ENCODE assay signal across 9 cellular contexts in genomic region chr10:73358331-73359279, GRCh38. TPM values are rescaled to one million over a fixed set of nuclear protein-coding genes. Genes with fewer than 3 reads are reported as not detected.
DNase-seq lines count a peak whose midpoint lies in the region; ATAC-seq, FAIRE-seq and TF ChIP-seq lines count a peak whose summit lies in the region.
"Had no signal": no experiment of that assay in that cellular context is flagged by ENCODE, and none has a peak within 500 bp of the region (broad histone marks: within the 10 kb centered on the region; RNA-seq: fewer than 3 reads in every experiment).

CFAP70 (minus strand) TSS chr10:73358864; CDS start chr10:73354796, 4,068 bp downstream.

- peak within 1 kb of the TSS; percentile 83 for H3K4me2 ChIP-seq in A549

- CTCF ChIA-PET in A549 (lab: Yijun Ruan, JAX): interaction anchor here (0.7 to 2.7 kb wide), 3 partner anchors 9 to 95 kb away, joined by 4 to 12 read pairs (median 5); no protein-coding TSS in a partner anchor

- TF ChIP-seq POLR2A in A549 (IDR thresholded peaks at IDR 0.05; ENCODE audit: low read length): peak; percentile 62

- H3K27ac ChIP-seq in A549 (peak within 1 kb of the TSS; percentile 65 to 83), skin epidermis (peak within 1 kb of the TSS in 20 of 21 experiments; percentile 25 to 90 (median 76))

- WGBS in A549 (ENCODE audit: missing lambda C conversion rate): 1% methylated on average over 45 of the region's 45 CpGs

- ATAC-seq in A549 (peak; percentile 93 to 98), GM18870 (IDR thresholded peaks at IDR 0.05; ENCODE audit: unreplicated experiment) (peak; percentile 91), HG03135 (IDR thresholded peaks at IDR 0.05; ENCODE audit: unreplicated experiment) (peak; percentile 93)

- FAIRE-seq in A549 (lab: Jason Lieb, UNC): peak; percentile 96
- no peak for FAIRE-seq in bronchial epithelial cell (lab: Jason Lieb, UNC)
- FAIRE-seq: G401.6 had no signal

- TF ChIP-seq RAD21 in A549 (conservative IDR thresholded peaks at IDR 0.05 in 1 of 2, IDR thresholded peaks at IDR 0.05 in 1 of 2): no peak

- H3K27me3 ChIP-seq in bronchial epithelial cell (ENCODE audit: control insufficient read depth, insufficient read depth, low read length): no peaks in the 10 kb centered on the region

- H3K4me1 ChIP-seq in A549: peaks cover 6% of the 10 kb centered on the region; the same call in 1 of the 3 replicates

- no peaks in the 10 kb centered on the region for H3K36me3 ChIP-seq in bronchial epithelial cell (ENCODE audit: control insufficient read depth, insufficient read depth, low read length)

- TF ChIP-seq CTCF in A549 (IDR thresholded peaks at IDR 0.05): no peak
- no peak for TF ChIP-seq CTCF in WI38 (IDR thresholded peaks at IDR 0.05; ENCODE audit: low read depth, low read length)
- no peak for TF ChIP-seq CTCF in bronchial epithelial cell (IDR thresholded peaks at IDR 0.05; ENCODE audit: insufficient read depth, low read length, severe bottlenecking)

- peak within 1 kb of the TSS; percentile 67 for H3K4me3 ChIP-seq in A549
- peak within 1 kb of the TSS; percentile 68 for H3K4me3 ChIP-seq in WI38 (ENCODE audit: low read depth, low read length)
- peak within 1 kb of the TSS; percentile 63 for H3K4me3 ChIP-seq in bronchial epithelial cell (ENCODE audit: low read depth, low read length)
- peak within 1 kb of the TSS; percentile 42 to 66 (median 58) for H3K4me3 ChIP-seq in skin epidermis

- DNase-seq in A549 (ENCODE audit: low read depth in 1 of 2, low spot score in 1 of 2): peak; percentile 95 to 96
- peak; percentile 97 for DNase-seq in NCI-H2227 (lab: John Stamatoyannopoulos, UW; ENCODE audit: unreplicated experiment)
- DNase-seq in bronchial epithelial cell (ENCODE audit: low read depth): peak; percentile 95
- DNase-seq in iPS-NIHi7 (ENCODE audit: extremely low spot score): peak; percentile 99

- POLR2A ChIA-PET in A549 (lab: Yijun Ruan, JAX): interaction anchor here (0.6 to 1.5 kb wide), 11 partner anchors 19 to 167 kb away, joined by 3 to 14 read pairs (median 6); partner anchors contain the start of genes ANXA7, DNAJC9, MRPS16 and PPP3CB

- TF ChIP-seq EP300 in A549 (IDR thresholded peaks at IDR 0.05): no peak

- no peaks in the 10 kb centered on the region for H3K9me3 ChIP-seq in A549

TF ChIP-seq in A549, 52 proteins besides CTCF, POLR2A, EP300 and RAD21 (continues in another document):
- no peak for TF ChIP-seq ZNF302 (CRISPR knock-in tag; IDR thresholded peaks at IDR 0.05)
- no peak for TF ChIP-seq HDAC2 (IDR thresholded peaks at IDR 0.05)
- no peak for TF ChIP-seq CEBPB (IDR thresholded peaks at IDR 0.05)
- TF ChIP-seq MAX (IDR thresholded peaks at IDR 0.05): peak; percentile 69
- TF ChIP-seq USF2 (IDR thresholded peaks at IDR 0.05): no peak
- TF ChIP-seq E2F6 (IDR thresholded peaks at IDR 0.05; ENCODE audit: borderline replicate concordance, low read depth): peak; percentile 71; the same call in 1 of the 2 replicates
- no peak for TF ChIP-seq RARB (CRISPR knock-in tag; IDR thresholded peaks at IDR 0.05)
- no peak for TF ChIP-seq KDM5A (IDR thresholded peaks at IDR 0.05)
- TF ChIP-seq BCL3 (IDR thresholded peaks at IDR 0.05): peak; percentile 65; the same call in 1 of the 3 replicates
- peak; percentile 57; the same call in 1 of the 2 replicates for TF ChIP-seq GATA3 (IDR thresholded peaks at IDR 0.05; ENCODE audit: borderline replicate concordance)
- TF ChIP-seq TFCP2L1 (CRISPR knock-in tag; IDR thresholded peaks at IDR 0.05): no peak
- TF ChIP-seq PBX3 (IDR thresholded peaks at IDR 0.05): no peak
- no peak for TF ChIP-seq FOSB (CRISPR knock-in tag; IDR thresholded peaks at IDR 0.05)
- no peak for TF ChIP-seq HMGXB4 (CRISPR knock-in tag; IDR thresholded peaks at IDR 0.05; ENCODE audit: borderline replicate concordance)
- peak; percentile 61 to 67; a peak in 2 of 5 replicates for TF ChIP-seq JUN (IDR thresholded peaks at IDR 0.05)
- no peak for TF ChIP-seq FOSL2 (IDR thresholded peaks at IDR 0.05)
- no peak for TF ChIP-seq FOSL2 (CRISPR knock-in tag; IDR thresholded peaks at IDR 0.05)
- TF ChIP-seq SREBF2 (IDR thresholded peaks at IDR 0.05): no peak
- TF ChIP-seq PHF8 (IDR thresholded peaks at IDR 0.05; ENCODE audit: borderline replicate concordance, low read depth): peak; percentile 53; the same call in 1 of the 2 replicates
- no peak for TF ChIP-seq EHF (CRISPR knock-in tag; IDR thresholded peaks at IDR 0.05)
- no peak for TF ChIP-seq ESRRA (IDR thresholded peaks at IDR 0.05; ENCODE audit: borderline replicate concordance, low read length)
- TF ChIP-seq ELK1 (IDR thresholded peaks at IDR 0.05; ENCODE audit: low read depth, low read length): no peak

RNA-seq across cellular contexts. Expression of gene CFAP70, which starts in this region (rescaled TPM):
- polyA plus RNA-seq in A549 (2011; rRNA removed) (0.95 and 0.98 TPM in 2 replicates), A549 (2017; fragmentation: RNase III; extraction: RNeasy Plus Mini Kit Qiagen cat#74134 plus additional on column Dnase treatment) (0.28 to 0.34 TPM (median 0.32 TPM) in 3 replicates)
- polyA plus RNA-seq in A549 (2012; cell fraction: cytosol; rRNA removed): 0.05 and 0.08 TPM in 2 replicates
- polyA plus RNA-seq in A549 (2012; cell fraction: nucleus; rRNA removed): 0.25 and 0.42 TPM in 2 replicates
- 0.25 and 0.83 TPM in 2 replicates for polyA minus RNA-seq in A549 (2011; rRNA and poly(A)+ RNA removed)
- 0.79 and 2.4 TPM in 2 replicates for total RNA-seq in bronchial epithelial cell

Comparison
In these comparisons a context has a peak if more than half of its experiments do, and no peak if none do; other contexts are left out.
1. Peak in every context shown above with its lines: DNase-seq, ATAC-seq, H3K4me3 ChIP-seq and H3K27ac ChIP-seq.
2. Peak in DNase-seq, ATAC-seq, H3K4me3 ChIP-seq, H3K27ac ChIP-seq and H3K4me2 ChIP-seq in A549; RNA of the gene not detected or under 1 TPM.